In the genomic region with DNA sequence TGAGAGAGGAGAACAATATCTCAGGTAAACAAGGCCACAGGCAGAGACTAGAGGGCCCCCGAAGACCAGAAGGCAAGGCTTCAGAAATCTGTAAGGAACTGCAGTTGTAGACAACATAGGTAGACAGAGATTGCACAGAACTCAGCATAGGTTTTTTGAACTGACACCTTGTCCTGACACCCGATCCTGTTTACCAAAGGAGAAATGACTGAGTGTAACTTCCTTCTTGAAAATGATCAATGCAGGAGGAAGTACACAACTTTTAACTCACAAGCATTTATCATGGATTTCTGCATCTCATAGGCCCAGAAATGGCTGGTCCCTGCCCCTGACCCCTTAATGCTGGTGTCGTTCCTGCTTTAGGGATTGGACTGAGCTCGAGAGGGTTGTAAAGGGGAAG, we compare ENCODE assay signal across 10 cellular contexts. TPM values are rescaled to one million over a fixed set of nuclear protein-coding genes. Genes with fewer than 3 reads are reported as not detected.
"Had no signal": no experiment of that assay in that cellular context is flagged by ENCODE, and none has a peak within 500 bp of the region (broad histone marks: within the 10 kb centered on the region; RNA-seq: fewer than 3 reads in every experiment).

No MANE protein-coding gene starts in this region.

RNA-seq across cellular contexts. Expression of a gene that starts 0.9 kb away (rescaled TPM):
- total RNA-seq: chondrocyte, colonic mucosa, dermis microvascular lymphatic vessel endothelial cell, endodermal cell, glomerular endothelial cell, kidney, left ventricle myocardium superior, lower leg skin, lung microvascular endothelial cell had no signal
- polyA plus RNA-seq: immature natural killer cell had no signal
